ENCODE assay signal across 1 cellular context in genomic region chr15:65421360-65422215, GRCh38.
TF ChIP-seq lines count a peak whose summit lies in the region.

No MANE protein-coding gene starts in this region.

TF ChIP-seq in GM12878, 131 proteins besides CTCF, POLR2A, EP300 and RAD21 (continued from another document):
- TF ChIP-seq ATF2 (IDR thresholded peaks at IDR 0.05; ENCODE audit: low read length) (no peak), ASH2L (IDR thresholded peaks at IDR 0.05; ENCODE audit: borderline replicate concordance, low read depth) (no peak), MLLT1 (IDR thresholded peaks at IDR 0.05) (0 out of 2 replicates have a peak, but pooled peaks have one; percentile 55), GATAD2B (conservative IDR thresholded peaks at IDR 0.05; ENCODE audit: low read depth) (peak; percentile 25; the same call in 1 of the 2 replicates)
